In genomic region chr20:51830538-51830937, GRCh38 we compare ENCODE assay signal across 1 cellular context.
TF ChIP-seq lines count a peak whose summit lies in the region.

No MANE protein-coding gene starts in this region.

TF ChIP-seq in GM23338, 12 proteins besides CTCF, POLR2A, EP300 and RAD21 (continued from another document):
- TF ChIP-seq, protein P1, sequence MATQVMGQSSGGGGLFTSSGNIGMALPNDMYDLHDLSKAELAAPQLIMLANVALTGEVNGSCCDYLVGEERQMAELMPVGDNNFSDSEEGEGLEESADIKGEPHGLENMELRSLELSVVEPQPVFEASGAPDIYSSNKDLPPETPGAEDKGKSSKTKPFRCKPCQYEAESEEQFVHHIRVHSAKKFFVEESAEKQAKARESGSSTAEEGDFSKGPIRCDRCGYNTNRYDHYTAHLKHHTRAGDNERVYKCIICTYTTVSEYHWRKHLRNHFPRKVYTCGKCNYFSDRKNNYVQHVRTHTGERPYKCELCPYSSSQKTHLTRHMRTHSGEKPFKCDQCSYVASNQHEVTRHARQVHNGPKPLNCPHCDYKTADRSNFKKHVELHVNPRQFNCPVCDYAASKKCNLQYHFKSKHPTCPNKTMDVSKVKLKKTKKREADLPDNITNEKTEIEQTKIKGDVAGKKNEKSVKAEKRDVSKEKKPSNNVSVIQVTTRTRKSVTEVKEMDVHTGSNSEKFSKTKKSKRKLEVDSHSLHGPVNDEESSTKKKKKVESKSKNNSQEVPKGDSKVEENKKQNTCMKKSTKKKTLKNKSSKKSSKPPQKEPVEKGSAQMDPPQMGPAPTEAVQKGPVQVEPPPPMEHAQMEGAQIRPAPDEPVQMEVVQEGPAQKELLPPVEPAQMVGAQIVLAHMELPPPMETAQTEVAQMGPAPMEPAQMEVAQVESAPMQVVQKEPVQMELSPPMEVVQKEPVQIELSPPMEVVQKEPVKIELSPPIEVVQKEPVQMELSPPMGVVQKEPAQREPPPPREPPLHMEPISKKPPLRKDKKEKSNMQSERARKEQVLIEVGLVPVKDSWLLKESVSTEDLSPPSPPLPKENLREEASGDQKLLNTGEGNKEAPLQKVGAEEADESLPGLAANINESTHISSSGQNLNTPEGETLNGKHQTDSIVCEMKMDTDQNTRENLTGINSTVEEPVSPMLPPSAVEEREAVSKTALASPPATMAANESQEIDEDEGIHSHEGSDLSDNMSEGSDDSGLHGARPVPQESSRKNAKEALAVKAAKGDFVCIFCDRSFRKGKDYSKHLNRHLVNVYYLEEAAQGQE (IDR thresholded peaks at IDR 0.05; ENCODE audit: unreplicated experiment): no peak
- TF ChIP-seq EZH2phosphoT487 (IDR thresholded peaks at IDR 0.05; ENCODE audit: unreplicated experiment): no peak
